ENCODE assay signal across 1 cellular context in the genomic region with DNA sequence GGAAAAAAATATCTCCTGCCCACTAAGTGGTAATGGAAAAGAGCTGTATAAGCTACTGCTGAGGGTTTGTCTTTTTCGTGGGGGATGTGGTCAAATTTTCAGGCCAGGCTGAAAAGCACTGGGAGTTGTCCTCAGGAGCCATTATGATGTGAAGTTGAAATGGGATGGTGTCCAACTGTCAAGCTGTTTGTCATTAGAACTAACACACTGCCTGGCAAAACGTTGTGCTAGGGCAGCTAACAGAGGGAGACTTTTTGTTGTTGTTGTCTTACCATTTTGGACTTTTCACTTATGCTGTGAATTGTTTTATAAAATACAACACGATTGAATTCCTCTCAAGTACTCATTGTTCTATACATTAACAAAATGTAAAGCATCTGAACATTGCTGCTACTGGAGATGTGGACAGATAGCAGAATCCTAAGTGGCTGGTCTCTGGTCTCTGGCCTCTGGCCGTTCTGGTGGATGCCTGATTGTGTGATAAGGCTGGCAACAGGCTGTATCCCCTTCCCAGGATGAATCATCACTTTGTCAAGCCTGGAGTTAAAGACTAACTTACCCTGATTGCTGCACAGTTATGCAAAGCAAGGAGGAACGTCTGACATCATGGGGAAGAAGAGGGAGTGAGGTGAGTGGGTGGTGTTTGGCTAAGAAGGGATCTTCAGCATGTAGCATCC.
TF ChIP-seq lines count a peak whose summit lies in the region.

No MANE protein-coding gene starts in this region.

TF ChIP-seq in HepG2, 621 proteins besides CTCF, POLR2A, EP300 and RAD21 (continued from another document and continues in another):
- TF ChIP-seq, protein P1, sequence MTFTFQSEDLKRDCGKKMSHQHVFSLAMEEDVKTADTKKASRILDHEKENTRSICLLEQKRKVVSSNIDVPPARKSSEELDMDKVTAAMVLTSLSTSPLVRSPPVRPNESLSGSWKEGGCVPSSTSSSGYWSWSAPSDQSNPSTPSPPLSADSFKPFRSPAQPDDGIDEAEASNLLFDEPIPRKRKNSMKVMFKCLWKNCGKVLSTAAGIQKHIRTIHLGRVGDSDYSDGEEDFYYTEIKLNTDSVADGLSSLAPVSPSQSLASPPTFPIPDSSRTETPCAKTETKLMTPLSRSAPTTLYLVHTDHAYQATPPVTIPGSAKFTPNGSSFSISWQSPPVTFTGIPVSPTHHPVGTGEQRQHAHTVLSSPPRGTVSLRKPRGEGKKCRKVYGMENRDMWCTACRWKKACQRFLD (CRISPR knock-in tag; IDR thresholded peaks at IDR 0.05; ENCODE audit: borderline replicate concordance) = no peak
- TF ChIP-seq GATA4 (IDR thresholded peaks at IDR 0.05; ENCODE audit: borderline replicate concordance, low read depth) (peak; percentile 74; the same call in 1 of the 2 replicates), ZNF567 (CRISPR knock-in tag; IDR thresholded peaks at IDR 0.05; ENCODE audit: borderline replicate concordance) (no peak), PITX1 (CRISPR knock-in tag; IDR thresholded peaks at IDR 0.05) (peak; percentile 73; the same call in 1 of the 2 replicates), XRCC5 (optimal IDR thresholded peaks at IDR 0.05; ENCODE audit: low read length) (peak; percentile 74), REST (IDR thresholded peaks at IDR 0.05; ENCODE audit: borderline replicate concordance in 1 of 2, low read depth in 1 of 2, low read length in 2 of 2) (no peak), SNRNP70 (IDR thresholded peaks at IDR 0.05; ENCODE audit: low read depth, low read length) (no peak), ZNF737 (CRISPR knock-in tag; IDR thresholded peaks at IDR 0.05; ENCODE audit: borderline replicate concordance) (no peak), TP53 (CRISPR knock-in tag; conservative IDR thresholded peaks at IDR 0.05) (no peak), ZNF335 (CRISPR knock-in tag; IDR thresholded peaks at IDR 0.05) (peak; percentile 85; the same call in 1 of the 2 replicates), ZNF124 (CRISPR knock-in tag; IDR thresholded peaks at IDR 0.05) (no peak), HIC2 (CRISPR knock-in tag; IDR thresholded peaks at IDR 0.05; ENCODE audit: low read depth) (no peak), ZFP36L1 (CRISPR knock-in tag; IDR thresholded peaks at IDR 0.05) (no peak; the same call in 1 of the 2 replicates), ZNF773 (CRISPR knock-in tag; IDR thresholded peaks at IDR 0.05; ENCODE audit: borderline replicate concordance) (no peak), U2AF1 (optimal IDR thresholded peaks at IDR 0.05; ENCODE audit: low read depth, low read length) (no peak), DPF2 (CRISPR knock-in tag; IDR thresholded peaks at IDR 0.05; ENCODE audit: borderline replicate concordance, low read depth) (peak; percentile 85; the same call in 1 of the 2 replicates), MAFG (CRISPR knock-in tag; IDR thresholded peaks at IDR 0.05) (no peak; the same call in 1 of the 2 replicates), ISX (CRISPR knock-in tag; conservative IDR thresholded peaks at IDR 0.05) (no peak), ZNF841 (CRISPR knock-in tag; IDR thresholded peaks at IDR 0.05; ENCODE audit: borderline replicate concordance) (no peak), TBL1XR1 (IDR thresholded peaks at IDR 0.05; ENCODE audit: borderline replicate concordance, low read length, partially characterized antibody) (no peak), ARHGAP35 (CRISPR knock-in tag; IDR thresholded peaks at IDR 0.05; ENCODE audit: borderline replicate concordance) (no peak), ZNF839 (CRISPR knock-in tag; IDR thresholded peaks at IDR 0.05; ENCODE audit: borderline replicate concordance) (no peak), ZNF790 (CRISPR knock-in tag; IDR thresholded peaks at IDR 0.05; ENCODE audit: borderline replicate concordance) (peak; percentile 62; the same call in 1 of the 2 replicates), RBM39 (IDR thresholded peaks at IDR 0.05; ENCODE audit: low read depth, low read length, poor library complexity, severe bottlenecking) (no peak), RFX3 (CRISPR knock-in tag; IDR thresholded peaks at IDR 0.05) (no peak), ATF7 (IDR thresholded peaks at IDR 0.05) (peak; percentile 92), ATF7 (CRISPR knock-in tag; IDR thresholded peaks at IDR 0.05) (peak; percentile 77; the same call in 1 of the 2 replicates), KLF12 (CRISPR knock-in tag; IDR thresholded peaks at IDR 0.05; ENCODE audit: borderline replicate concordance) (no peak), FOXO1 (CRISPR knock-in tag; IDR thresholded peaks at IDR 0.05) (peak; percentile 79; the same call in 1 of the 2 replicates), NFYB (CRISPR knock-in tag; IDR thresholded peaks at IDR 0.05) (no peak), ZNF616 (CRISPR knock-in tag; IDR thresholded peaks at IDR 0.05; ENCODE audit: low read depth) (no peak), AGO2 (optimal IDR thresholded peaks at IDR 0.05; ENCODE audit: low read depth, low read length) (no peak), BRF2 (CRISPR knock-in tag; IDR thresholded peaks at IDR 0.05) (no peak), ARID2 (CRISPR knock-in tag; IDR thresholded peaks at IDR 0.05; ENCODE audit: borderline replicate concordance) (peak; percentile 83; the same call in 1 of the 2 replicates), AGO1 (IDR thresholded peaks at IDR 0.05; ENCODE audit: low read depth, low read length, poor library complexity, severe bottlenecking) (no peak), FOXP1 (IDR thresholded peaks at IDR 0.05) (no peak), FOXP1 (CRISPR knock-in tag; IDR thresholded peaks at IDR 0.05) (peak; percentile 68), ZKSCAN1 (IDR thresholded peaks at IDR 0.05; ENCODE audit: low read length) (no peak), CCDC6 (CRISPR knock-in tag; IDR thresholded peaks at IDR 0.05) (peak; percentile 63; the same call in 1 of the 2 replicates), KMT2B (CRISPR knock-in tag; IDR thresholded peaks at IDR 0.05) (0 out of 2 replicates have a peak, but pooled peaks have one; percentile 42), SRY (CRISPR knock-in tag; IDR thresholded peaks at IDR 0.05) (no peak)
- TF ChIP-seq, protein P2, sequence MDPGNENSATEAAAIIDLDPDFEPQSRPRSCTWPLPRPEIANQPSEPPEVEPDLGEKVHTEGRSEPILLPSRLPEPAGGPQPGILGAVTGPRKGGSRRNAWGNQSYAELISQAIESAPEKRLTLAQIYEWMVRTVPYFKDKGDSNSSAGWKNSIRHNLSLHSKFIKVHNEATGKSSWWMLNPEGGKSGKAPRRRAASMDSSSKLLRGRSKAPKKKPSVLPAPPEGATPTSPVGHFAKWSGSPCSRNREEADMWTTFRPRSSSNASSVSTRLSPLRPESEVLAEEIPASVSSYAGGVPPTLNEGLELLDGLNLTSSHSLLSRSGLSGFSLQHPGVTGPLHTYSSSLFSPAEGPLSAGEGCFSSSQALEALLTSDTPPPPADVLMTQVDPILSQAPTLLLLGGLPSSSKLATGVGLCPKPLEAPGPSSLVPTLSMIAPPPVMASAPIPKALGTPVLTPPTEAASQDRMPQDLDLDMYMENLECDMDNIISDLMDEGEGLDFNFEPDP (CRISPR knock-in tag; conservative IDR thresholded peaks at IDR 0.05) = no peak
- TF ChIP-seq, protein P3, sequence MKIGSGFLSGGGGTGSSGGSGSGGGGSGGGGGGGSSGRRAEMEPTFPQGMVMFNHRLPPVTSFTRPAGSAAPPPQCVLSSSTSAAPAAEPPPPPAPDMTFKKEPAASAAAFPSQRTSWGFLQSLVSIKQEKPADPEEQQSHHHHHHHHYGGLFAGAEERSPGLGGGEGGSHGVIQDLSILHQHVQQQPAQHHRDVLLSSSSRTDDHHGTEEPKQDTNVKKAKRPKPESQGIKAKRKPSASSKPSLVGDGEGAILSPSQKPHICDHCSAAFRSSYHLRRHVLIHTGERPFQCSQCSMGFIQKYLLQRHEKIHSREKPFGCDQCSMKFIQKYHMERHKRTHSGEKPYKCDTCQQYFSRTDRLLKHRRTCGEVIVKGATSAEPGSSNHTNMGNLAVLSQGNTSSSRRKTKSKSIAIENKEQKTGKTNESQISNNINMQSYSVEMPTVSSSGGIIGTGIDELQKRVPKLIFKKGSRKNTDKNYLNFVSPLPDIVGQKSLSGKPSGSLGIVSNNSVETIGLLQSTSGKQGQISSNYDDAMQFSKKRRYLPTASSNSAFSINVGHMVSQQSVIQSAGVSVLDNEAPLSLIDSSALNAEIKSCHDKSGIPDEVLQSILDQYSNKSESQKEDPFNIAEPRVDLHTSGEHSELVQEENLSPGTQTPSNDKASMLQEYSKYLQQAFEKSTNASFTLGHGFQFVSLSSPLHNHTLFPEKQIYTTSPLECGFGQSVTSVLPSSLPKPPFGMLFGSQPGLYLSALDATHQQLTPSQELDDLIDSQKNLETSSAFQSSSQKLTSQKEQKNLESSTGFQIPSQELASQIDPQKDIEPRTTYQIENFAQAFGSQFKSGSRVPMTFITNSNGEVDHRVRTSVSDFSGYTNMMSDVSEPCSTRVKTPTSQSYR (CRISPR knock-in tag; IDR thresholded peaks at IDR 0.05; ENCODE audit: borderline replicate concordance) = no peak
- TF ChIP-seq, protein P4, sequence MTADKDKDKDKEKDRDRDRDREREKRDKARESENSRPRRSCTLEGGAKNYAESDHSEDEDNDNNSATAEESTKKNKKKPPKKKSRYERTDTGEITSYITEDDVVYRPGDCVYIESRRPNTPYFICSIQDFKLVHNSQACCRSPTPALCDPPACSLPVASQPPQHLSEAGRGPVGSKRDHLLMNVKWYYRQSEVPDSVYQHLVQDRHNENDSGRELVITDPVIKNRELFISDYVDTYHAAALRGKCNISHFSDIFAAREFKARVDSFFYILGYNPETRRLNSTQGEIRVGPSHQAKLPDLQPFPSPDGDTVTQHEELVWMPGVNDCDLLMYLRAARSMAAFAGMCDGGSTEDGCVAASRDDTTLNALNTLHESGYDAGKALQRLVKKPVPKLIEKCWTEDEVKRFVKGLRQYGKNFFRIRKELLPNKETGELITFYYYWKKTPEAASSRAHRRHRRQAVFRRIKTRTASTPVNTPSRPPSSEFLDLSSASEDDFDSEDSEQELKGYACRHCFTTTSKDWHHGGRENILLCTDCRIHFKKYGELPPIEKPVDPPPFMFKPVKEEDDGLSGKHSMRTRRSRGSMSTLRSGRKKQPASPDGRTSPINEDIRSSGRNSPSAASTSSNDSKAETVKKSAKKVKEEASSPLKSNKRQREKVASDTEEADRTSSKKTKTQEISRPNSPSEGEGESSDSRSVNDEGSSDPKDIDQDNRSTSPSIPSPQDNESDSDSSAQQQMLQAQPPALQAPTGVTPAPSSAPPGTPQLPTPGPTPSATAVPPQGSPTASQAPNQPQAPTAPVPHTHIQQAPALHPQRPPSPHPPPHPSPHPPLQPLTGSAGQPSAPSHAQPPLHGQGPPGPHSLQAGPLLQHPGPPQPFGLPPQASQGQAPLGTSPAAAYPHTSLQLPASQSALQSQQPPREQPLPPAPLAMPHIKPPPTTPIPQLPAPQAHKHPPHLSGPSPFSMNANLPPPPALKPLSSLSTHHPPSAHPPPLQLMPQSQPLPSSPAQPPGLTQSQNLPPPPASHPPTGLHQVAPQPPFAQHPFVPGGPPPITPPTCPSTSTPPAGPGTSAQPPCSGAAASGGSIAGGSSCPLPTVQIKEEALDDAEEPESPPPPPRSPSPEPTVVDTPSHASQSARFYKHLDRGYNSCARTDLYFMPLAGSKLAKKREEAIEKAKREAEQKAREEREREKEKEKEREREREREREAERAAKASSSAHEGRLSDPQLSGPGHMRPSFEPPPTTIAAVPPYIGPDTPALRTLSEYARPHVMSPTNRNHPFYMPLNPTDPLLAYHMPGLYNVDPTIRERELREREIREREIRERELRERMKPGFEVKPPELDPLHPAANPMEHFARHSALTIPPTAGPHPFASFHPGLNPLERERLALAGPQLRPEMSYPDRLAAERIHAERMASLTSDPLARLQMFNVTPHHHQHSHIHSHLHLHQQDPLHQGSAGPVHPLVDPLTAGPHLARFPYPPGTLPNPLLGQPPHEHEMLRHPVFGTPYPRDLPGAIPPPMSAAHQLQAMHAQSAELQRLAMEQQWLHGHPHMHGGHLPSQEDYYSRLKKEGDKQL (CRISPR knock-in tag; IDR thresholded peaks at IDR 0.05; ENCODE audit: low read depth) = no peak; the same call in 1 of the 2 replicates
